In genomic region chr3:13414040-13414729, GRCh38 we compare ENCODE assay signal across 1 cellular context.
TF ChIP-seq lines count a peak whose summit lies in the region.

No MANE protein-coding gene starts in this region.

TF ChIP-seq in GM12878, 131 proteins besides CTCF, POLR2A, EP300 and RAD21 (continued from another document and continues in another):
- no peak for TF ChIP-seq IRF5 (IDR thresholded peaks at IDR 0.05; ENCODE audit: borderline replicate concordance)
- TF ChIP-seq ZBED1 (IDR thresholded peaks at IDR 0.05; ENCODE audit: borderline replicate concordance), result 0 out of 2 replicates have a peak, but pooled peaks have one; percentile 58
- TF ChIP-seq SPI1 (IDR thresholded peaks at IDR 0.05; ENCODE audit: borderline replicate concordance, insufficient read depth, low read depth, low read length), result peak; percentile 98
- TF ChIP-seq DPF2 (IDR thresholded peaks at IDR 0.05), result peak; percentile 96
- no peak for TF ChIP-seq ZBTB33 (IDR thresholded peaks at IDR 0.05)
- no peak for TF ChIP-seq ZSCAN29 (IDR thresholded peaks at IDR 0.05)
- TF ChIP-seq ATF2 (IDR thresholded peaks at IDR 0.05; ENCODE audit: low read length), result peak; percentile 45; the same call in 1 of the 2 replicates
- peak; percentile 66 for TF ChIP-seq MYC (IDR thresholded peaks at IDR 0.05; ENCODE audit: insufficient read depth, insufficient read length, insufficient replicate concordance, low read length, severe bottlenecking)
- TF ChIP-seq NRF1 (conservative IDR thresholded peaks at IDR 0.05; ENCODE audit: low read depth, low read length), result no peak
- peak; percentile 75 for TF ChIP-seq MXI1 (IDR thresholded peaks at IDR 0.05; ENCODE audit: low read depth, low read length)
- TF ChIP-seq ZNF687 (IDR thresholded peaks at IDR 0.05), result peak; percentile 94
- peak; percentile 57 for TF ChIP-seq MEF2B (IDR thresholded peaks at IDR 0.05; ENCODE audit: partially characterized antibody, poor library complexity, severe bottlenecking)
- no peak for TF ChIP-seq STAT1 (conservative IDR thresholded peaks at IDR 0.05)
- TF ChIP-seq NBN (IDR thresholded peaks at IDR 0.05), result peak; percentile 93
- 0 out of 2 replicates have a peak, but pooled peaks have one; percentile 51 for TF ChIP-seq TCF3 (IDR thresholded peaks at IDR 0.05; ENCODE audit: borderline replicate concordance, insufficient read depth, low read depth, low read length)
- TF ChIP-seq BHLHE40 (IDR thresholded peaks at IDR 0.05; ENCODE audit: borderline replicate concordance in 1 of 2, low read depth in 2 of 2, low read length in 1 of 2), result peak; percentile 58 to 64; a peak in 3 of 4 replicates
- no peak for TF ChIP-seq NFXL1 (IDR thresholded peaks at IDR 0.05; ENCODE audit: borderline replicate concordance)
- TF ChIP-seq POU2F2 (IDR thresholded peaks at IDR 0.05; ENCODE audit: borderline replicate concordance, low read depth, low read length), result peak; percentile 36; the same call in 1 of the 3 replicates
- peak; percentile 96; the same call in 1 of the 2 replicates for TF ChIP-seq HDGF (IDR thresholded peaks at IDR 0.05)
- peak; percentile 50; the same call in 1 of the 2 replicates for TF ChIP-seq NR2C1 (IDR thresholded peaks at IDR 0.05)
- peak; percentile 47 for TF ChIP-seq KLF5 (IDR thresholded peaks at IDR 0.05; ENCODE audit: partially characterized antibody)
- TF ChIP-seq SP1 (IDR thresholded peaks at IDR 0.05; ENCODE audit: low read depth, low read length), result peak; percentile 65
- no peak for TF ChIP-seq RAD51 (IDR thresholded peaks at IDR 0.05)
- TF ChIP-seq IKZF1 (conservative IDR thresholded peaks at IDR 0.05), result peak; percentile 87
- TF ChIP-seq CEBPB (IDR thresholded peaks at IDR 0.05; ENCODE audit: borderline replicate concordance in 1 of 2, low read depth in 2 of 2, low read length in 2 of 2), result no peak
- TF ChIP-seq STAT3 (IDR thresholded peaks at IDR 0.05; ENCODE audit: low read depth, low read length), result peak; percentile 49; the same call in 1 of the 2 replicates
- peak; percentile 84 for TF ChIP-seq SKIL (IDR thresholded peaks at IDR 0.05; ENCODE audit: low read depth, poor library complexity, severe bottlenecking)
- peak; percentile 62; the same call in 1 of the 2 replicates for TF ChIP-seq CBFB (IDR thresholded peaks at IDR 0.05; ENCODE audit: low read depth)
- TF ChIP-seq PAX8 (IDR thresholded peaks at IDR 0.05), result no peak
- TF ChIP-seq CBX3 (IDR thresholded peaks at IDR 0.05; ENCODE audit: borderline replicate concordance, low read depth), result no peak
- TF ChIP-seq RELA (IDR thresholded peaks at IDR 0.05; ENCODE audit: borderline replicate concordance, partially characterized antibody), result peak; percentile 25
- no peak for TF ChIP-seq PRDM15 (CRISPR knock-in tag; IDR thresholded peaks at IDR 0.05)
- peak; percentile 68 for TF ChIP-seq RUNX3 (IDR thresholded peaks at IDR 0.05; ENCODE audit: low read length)
- no peak; the same call in 1 of the 2 replicates for TF ChIP-seq ZNF24 (IDR thresholded peaks at IDR 0.05)
- peak; percentile 86; the same call in 1 of the 2 replicates for TF ChIP-seq SMARCA5 (IDR thresholded peaks at IDR 0.05)
- peak; percentile 25; the same call in 1 of the 2 replicates for TF ChIP-seq ZBTB40 (IDR thresholded peaks at IDR 0.05; ENCODE audit: borderline replicate concordance)
- TF ChIP-seq CREB1 (IDR thresholded peaks at IDR 0.05; ENCODE audit: low read depth), result peak; percentile 74
- TF ChIP-seq RCOR1 (conservative IDR thresholded peaks at IDR 0.05; ENCODE audit: low read depth, low read length), result peak; percentile 75; the same call in 1 of the 2 replicates
- TF ChIP-seq SRF (IDR thresholded peaks at IDR 0.05; ENCODE audit: low read depth in 2 of 2, low read length in 2 of 2), result 0 out of 4 replicates have a peak, but pooled peaks of 1 of the 2 experiments have one; percentile 44
- TF ChIP-seq YY1 (IDR thresholded peaks at IDR 0.05; ENCODE audit: low read depth, low read length), result peak; percentile 43; the same call in 1 of the 2 replicates
- peak; percentile 93 for TF ChIP-seq GATAD2B (conservative IDR thresholded peaks at IDR 0.05; ENCODE audit: low read depth)
- peak; percentile 21; the same call in 1 of the 2 replicates for TF ChIP-seq ELK1 (IDR thresholded peaks at IDR 0.05; ENCODE audit: low read depth, low read length)
